In the genomic region with DNA sequence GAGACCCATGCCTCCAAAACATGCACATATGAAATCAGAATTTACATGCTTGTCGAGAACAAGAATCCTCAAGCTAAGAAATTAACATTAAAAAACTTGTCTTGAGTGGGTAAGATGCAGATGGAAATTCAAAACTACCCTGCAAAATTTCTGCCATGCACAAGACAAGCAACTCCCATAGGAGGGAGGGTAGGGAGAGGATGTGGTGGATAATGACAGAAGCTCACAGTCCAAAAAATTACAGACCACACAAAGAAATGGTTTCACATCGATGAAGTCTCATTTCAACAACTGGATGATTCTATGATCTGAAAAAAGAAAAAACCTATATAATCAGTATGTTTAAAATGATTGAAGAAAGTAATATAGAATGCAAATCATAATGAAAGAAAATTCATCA, we compare ENCODE assay signal across 20 cellular contexts.
"Had no signal": no experiment of that assay in that cellular context is flagged by ENCODE, and none has a peak within 500 bp of the region (broad histone marks: within the 10 kb centered on the region; RNA-seq: fewer than 3 reads in every experiment).

No MANE protein-coding gene starts in this region.

- H3K4me2 ChIP-seq: smooth muscle cell had no signal

- H3K27me3 Mint-ChIP-seq: naive thymus-derived CD8-positive, alpha-beta T cell; progenitor cell of endocrine pancreas had no signal

- H3K36me3 ChIP-seq: lower lobe of right lung, neutrophil, right lobe of liver, stomach, thyroid gland, vagina had no signal

- H3K4me3 Mint-ChIP-seq: neural crest cell had no signal

- H3K4me1 Mint-ChIP-seq: neural crest cell had no signal

- H3K4me1 ChIP-seq: parathyroid adenoma, right lobe of liver, thyroid gland, vagina had no signal

- H3K9me3 ChIP-seq: lower lobe of right lung, neutrophil, right lobe of liver, stomach, thyroid gland, vagina had no signal

- ATAC-seq: left ventricle myocardium superior; lower lobe of right lung; naive thymus-derived CD8-positive, alpha-beta T cell; right lobe of liver had no signal

- DNase-seq: cortex of kidney; hypothalamus; left ventricle myocardium superior; lower lobe of right lung; naive thymus-derived CD8-positive, alpha-beta T cell; right lobe of liver; stimulated activated CD4-positive, alpha-beta T cell treated with anti-CD3 and anti-CD28 coated beads, Interleukin-12 subunit alpha, Interleukin-12 subunit beta, amount 100 ng/mL, for 4 hours; stimulated activated CD4-positive, alpha-beta T cell treated with anti-CD3 and anti-CD28 coated beads, Interleukin-1b, Interleukin-23, amount 100 ng/mL, for 48 hours; stimulated activated CD4-positive, alpha-beta T cell treated with anti-CD3 and anti-CD28 coated beads, Interleukin-4, amount 100 ng/mL, for 1 hour; stimulated activated CD8-positive, alpha-beta memory T cell treated with anti-CD3 and anti-CD28 coated beads, Interleukin-4, amount 100 ng/mL, for 48 hours; stimulated activated naive CD4-positive, alpha-beta T cell treated with Interleukin-2 at 50 U/mL for 16 hours; stomach; thyroid gland; trophoblast cell had no signal

- H3K27ac ChIP-seq: lower lobe of right lung, neutrophil, parathyroid adenoma, right lobe of liver, stomach, thyroid gland, vagina had no signal

- H3K79me2 ChIP-seq: parathyroid adenoma had no signal

- H3K4me3 ChIP-seq: lower lobe of right lung, right lobe of liver, smooth muscle cell, stomach, thyroid gland, vagina had no signal

- H2AFZ ChIP-seq: parathyroid adenoma had no signal

- H3K27me3 ChIP-seq: neutrophil, right lobe of liver, stomach, thyroid gland, vagina had no signal

- H3K27ac Mint-ChIP-seq: progenitor cell of endocrine pancreas had no signal
